In genomic region chr2:238811293-238811692, GRCh38 we compare ENCODE assay signal across 35 cellular contexts. TPM values are rescaled to one million over a fixed set of nuclear protein-coding genes. Genes with fewer than 3 reads are reported as not detected.
DNase-seq lines count a peak whose midpoint lies in the region; ATAC-seq and TF ChIP-seq lines count a peak whose summit lies in the region.
"Had no signal": no experiment of that assay in that cellular context is flagged by ENCODE, and none has a peak within 500 bp of the region (broad histone marks: within the 10 kb centered on the region; RNA-seq: fewer than 3 reads in every experiment).

No MANE protein-coding gene starts in this region.

- DNase-seq in AG09309 (ENCODE audit: low read depth) = peak; percentile 58
- DNase-seq in GM04504 (ENCODE audit: low read depth) = peak; percentile 66
- peak; percentile 31 for DNase-seq in choroid plexus epithelial cell (ENCODE audit: low read depth)
- peak; percentile 74 to 87 for DNase-seq in foreskin fibroblast
- no peak for DNase-seq in posterior vena cava (ENCODE audit: low spot score)
- no peak for DNase-seq in iPS-NIHi11 (ENCODE audit: low spot score)
- DNase-seq: activated B cell treated with CpG ODN at 0.5 μM for 24 hours; activated CD4-positive, alpha-beta T cell treated with anti-CD3 and anti-CD28 coated beads, Interleukin-2, amount 10 ng/mL, durations not matched to agents 7 days and 5 days; activated effector memory CD4-positive, alpha-beta T cell treated with anti-CD3 and anti-CD28 coated beads, Interleukin-2, amount 50 U/mL, for 16 hours; activated naive CD8-positive, alpha-beta T cell treated with anti-CD3 and anti-CD28 coated beads, Interleukin-2, amount 10 ng/mL, durations not matched to agents 7 days and 5 days; caudate nucleus; cortex of kidney; DMS153; effector memory CD8-positive, alpha-beta T cell; erythroblast; GF-D8; GOT3; hypothalamus; immature natural killer cell; KG1; left colon; mammary epithelial cell; MM.1S; NCI-H1417; NCI-H2029; NCI-H526; OCI-M1; stimulated activated naive B cell treated with anti-CD40 and anti-IgM and Interleukin-4, amounts not matched to agents 10 μg/mL and 1 μg/mL and 100 μg/mL, for 72 hours; substantia nigra; T-helper 1 cell; upper lobe of left lung had no signal

- H3K4me3 ChIP-seq in AG09309 (ENCODE audit: control insufficient read depth, low read depth, low read length) (no peak overlapping the region), choroid plexus epithelial cell (ENCODE audit: low read depth, low read length) (no peak overlapping the region), foreskin fibroblast (ENCODE audit: low read depth in 1 of 2, low read length in 2 of 2) (peak overlapping the region; percentile 6 to 54)
- H3K4me3 ChIP-seq: upper lobe of left lung had no signal

- TF ChIP-seq CTCF in AG09309 (IDR thresholded peaks at IDR 0.05; ENCODE audit: control insufficient read depth, insufficient read depth, low read depth, low read length, missing control alignments) (no peak), choroid plexus epithelial cell (conservative IDR thresholded peaks at IDR 0.05; ENCODE audit: low read depth, low read length) (no peak), foreskin fibroblast (IDR thresholded peaks at IDR 0.05; ENCODE audit: low read depth, low read length) (no peak)

- ATAC-seq in HG02973 (IDR thresholded peaks at IDR 0.05; ENCODE audit: unreplicated experiment) (no peak), HG02623 (IDR thresholded peaks at IDR 0.05; ENCODE audit: unreplicated experiment) (no peak)
- ATAC-seq: effector memory CD8-positive, alpha-beta T cell; left colon; stimulated activated naive B cell treated with anti-CD40 and anti-IgM and Interleukin-4, amounts not matched to agents 10 μg/mL and 1 μg/mL and 100 μg/mL, for 72 hours had no signal

- intact Hi-C loops in posterior vena cava (cut with DNase I) = no loop called here

RNA-seq across cellular contexts. Expression of gene TWIST2, which starts 36.6 kb away (rescaled TPM):
- total RNA-seq in posterior vena cava = 10 to 100 TPM; 18.6 to 23.0 TPM
- total RNA-seq: activated B cell treated with CpG ODN at 0.5 μM for 24 hours; activated CD4-positive, alpha-beta T cell treated with anti-CD3 and anti-CD28 coated beads, Interleukin-2, amount 10 ng/mL, durations not matched to agents 7 days and 5 days; activated CD8-positive, alpha-beta memory T cell treated with anti-CD3 and anti-CD28 coated beads for 36 hours; activated naive CD8-positive, alpha-beta T cell treated with anti-CD3 and anti-CD28 coated beads, Interleukin-2, amount 10 ng/mL, durations not matched to agents 7 days and 5 days; B cell had no signal

Comparison
In these comparisons a context has a peak if more than half of its experiments do, and no peak if none do; other contexts are left out.
1. DNase-seq: peak in AG09309 (single experiment), GM04504 (single experiment), choroid plexus epithelial cell (single experiment) and foreskin fibroblast (2 of 2); none in posterior vena cava (single experiment) and iPS-NIHi11 (single experiment).
2. H3K4me3 ChIP-seq: peak in foreskin fibroblast (2 of 2); none in AG09309 (single experiment) and choroid plexus epithelial cell (single experiment).